Comparison of ENCODE assay signal across 20 cellular contexts in the genomic region with DNA sequence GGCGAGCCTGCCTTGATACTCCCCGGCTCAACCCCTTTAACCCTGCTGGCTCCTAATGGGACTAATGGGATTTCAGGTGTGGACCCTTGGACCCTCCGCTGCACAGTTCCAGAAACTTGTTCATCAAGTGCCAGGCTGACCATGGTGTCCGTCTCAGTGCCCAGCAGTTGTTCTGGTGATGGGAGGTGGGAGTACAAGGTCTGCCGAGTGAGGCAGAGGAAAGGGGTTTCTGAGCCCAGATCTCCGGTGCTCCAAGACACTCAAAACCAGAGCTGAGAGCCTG.
"Had no signal": no experiment of that assay in that cellular context is flagged by ENCODE, and none has a peak within 500 bp of the region (broad histone marks: within the 10 kb centered on the region; RNA-seq: fewer than 3 reads in every experiment).

No MANE protein-coding gene starts in this region.

- H3K9me3 ChIP-seq: gastrocnemius medialis, heart left ventricle, mucosa of descending colon, right atrium auricular region had no signal

- H3K4me3 ChIP-seq: gastrocnemius medialis, heart left ventricle, mucosa of descending colon, right atrium auricular region, skin epidermis had no signal

- H3K27me3 ChIP-seq: gastrocnemius medialis, heart left ventricle, right atrium auricular region had no signal

- H3K36me3 Mint-ChIP-seq: activated naive CD8-positive, alpha-beta T cell treated with anti-CD3 and anti-CD28 coated beads, Interleukin-2, amount 10 ng/mL, durations not matched to agents 7 days and 5 days; immature natural killer cell; naive thymus-derived CD8-positive, alpha-beta T cell had no signal

- H3K27ac Mint-ChIP-seq: activated CD4-positive, alpha-beta T cell treated with anti-CD3 and anti-CD28 coated beads, Interleukin-2, amount 10 ng/mL, durations not matched to agents 7 days and 5 days; activated naive CD8-positive, alpha-beta T cell treated with anti-CD3 and anti-CD28 coated beads, Interleukin-2, amount 10 ng/mL, durations not matched to agents 7 days and 5 days; naive thymus-derived CD8-positive, alpha-beta T cell; progenitor cell of endocrine pancreas had no signal

- H3K36me3 ChIP-seq: gastrocnemius medialis, right atrium auricular region had no signal

- H3K27ac ChIP-seq: epithelial cell of prostate, gastrocnemius medialis had no signal

- H3K27me3 Mint-ChIP-seq: activated CD4-positive, alpha-beta T cell treated with anti-CD3 and anti-CD28 coated beads, Interleukin-2, amount 10 ng/mL, durations not matched to agents 7 days and 5 days; activated naive CD8-positive, alpha-beta T cell treated with anti-CD3 and anti-CD28 coated beads, Interleukin-2, amount 10 ng/mL, durations not matched to agents 7 days and 5 days; dendritic cell treated with granulocyte-macrophage colony-stimulating factor and Interleukin-4, amounts not matched to agents 40 ng/mL and 50 ng/mL, for 4 days; effector memory CD8-positive, alpha-beta T cell; naive thymus-derived CD8-positive, alpha-beta T cell; progenitor cell of endocrine pancreas had no signal

- H3K9me3 Mint-ChIP-seq: activated CD4-positive, alpha-beta T cell treated with anti-CD3 and anti-CD28 coated beads, Interleukin-2, amount 10 ng/mL, durations not matched to agents 7 days and 5 days; activated naive CD8-positive, alpha-beta T cell treated with anti-CD3 and anti-CD28 coated beads, Interleukin-2, amount 10 ng/mL, durations not matched to agents 7 days and 5 days; dendritic cell treated with granulocyte-macrophage colony-stimulating factor and Interleukin-4, amounts not matched to agents 40 ng/mL and 50 ng/mL, for 4 days; effector memory CD8-positive, alpha-beta T cell; immature natural killer cell; naive thymus-derived CD8-positive, alpha-beta T cell had no signal

- H3K4me3 Mint-ChIP-seq: activated CD4-positive, alpha-beta T cell treated with anti-CD3 and anti-CD28 coated beads, Interleukin-2, amount 10 ng/mL, durations not matched to agents 7 days and 5 days; activated naive CD8-positive, alpha-beta T cell treated with anti-CD3 and anti-CD28 coated beads, Interleukin-2, amount 10 ng/mL, durations not matched to agents 7 days and 5 days; dendritic cell treated with granulocyte-macrophage colony-stimulating factor and Interleukin-4, amounts not matched to agents 40 ng/mL and 50 ng/mL, for 4 days; effector memory CD8-positive, alpha-beta T cell; immature natural killer cell; naive thymus-derived CD8-positive, alpha-beta T cell had no signal

- DNase-seq: activated CD4-positive, alpha-beta T cell treated with anti-CD3 and anti-CD28 coated beads, Interleukin-2, amount 10 ng/mL, durations not matched to agents 7 days and 5 days; activated CD8-positive, alpha-beta memory T cell treated with anti-CD3 and anti-CD28 coated beads, Interleukin-2, amount 50 U/mL, for 48 hours; activated naive CD4-positive, alpha-beta T cell; activated naive CD8-positive, alpha-beta T cell treated with anti-CD3 and anti-CD28 coated beads, Interleukin-2, amount 10 ng/mL, durations not matched to agents 7 days and 5 days; anterior cingulate cortex; cerebellar nuclear complex; effector memory CD8-positive, alpha-beta T cell; gastrocnemius medialis; heart left ventricle; immature natural killer cell; left cardiac atrium; naive thymus-derived CD8-positive, alpha-beta T cell; stimulated activated CD4-positive, alpha-beta T cell treated with anti-CD3 and anti-CD28 coated beads, Interleukin-4, amount 100 ng/mL, for 24 hours; stimulated activated naive CD8-positive, alpha-beta T cell treated with anti-CD3 and anti-CD28 coated beads, Interleukin-15, Interleukin-2, amounts not matched to agents 100 U/mL and 50 U/mL, for 24 hours had no signal
